Comparison of ENCODE assay signal across 8 cellular contexts in genomic region chr12:106954462-106955376, GRCh38. TPM values are rescaled to one million over a fixed set of nuclear protein-coding genes. Genes with fewer than 3 reads are reported as not detected.
DNase-seq lines count a peak whose midpoint lies in the region; ATAC-seq, FAIRE-seq and TF ChIP-seq lines count a peak whose summit lies in the region.

No MANE protein-coding gene starts in this region.

- H3K79me2 ChIP-seq in PC-9 (ENCODE audit: low read depth), result peaks cover 26% of the 10 kb centered on the region

- H3K27me3 ChIP-seq in PC-9 (ENCODE audit: insufficient read depth, low read depth), result peaks cover 13% of the 10 kb centered on the region; the same call in 1 of the 2 replicates

- H2AFZ ChIP-seq in PC-9, result peak overlapping the region; percentile 85

- CTCF ChIA-PET in PC-9 (lab: Charles Lee), result no interaction called here

- POLR2A ChIA-PET in PC-9 (lab: Charles Lee; ENCODE audit: unreplicated experiment), result interaction anchor here (0.6 to 0.7 kb wide), 2 partner anchors 76 to 703 kb away, joined by 3 to 7 read pairs; no protein-coding TSS in a partner anchor

- peak overlapping the region; percentile 76 for H3K4me2 ChIP-seq in PC-9

- H3K27ac Mint-ChIP-seq in central memory CD8-positive, alpha-beta T cell (ENCODE audit: low read depth), result peak overlapping the region; percentile 91
- peak overlapping the region; percentile 93 for H3K27ac Mint-ChIP-seq in stimulated activated memory B cell treated with anti-CD40 and anti-IgM and Interleukin-4, amounts not matched to agents 10 μg/mL and 1 μg/mL and 100 μg/mL, for 72 hours

- peaks cover 17% of the 10 kb centered on the region; the same call in 1 of the 2 replicates for H3K4me1 ChIP-seq in PC-9 (replicated peaks; ENCODE audit: insufficient read depth)

- FAIRE-seq in GM19239 (lab: Jason Lieb, UNC), result no peak

- ATAC-seq in central memory CD8-positive, alpha-beta T cell (replicated peaks; ENCODE audit: extremely low read depth, poor library complexity, severe bottlenecking), result peak; percentile 27
- ATAC-seq in left colon (no peak), HG02678 (IDR thresholded peaks at IDR 0.05; ENCODE audit: unreplicated experiment) (no peak)
- ATAC-seq in stimulated activated memory B cell treated with anti-CD40 and anti-IgM and Interleukin-4, amounts not matched to agents 10 μg/mL and 1 μg/mL and 100 μg/mL, for 72 hours, result peak; percentile 36

- peak overlapping the region; percentile 97 for H3K4me3 Mint-ChIP-seq in central memory CD8-positive, alpha-beta T cell
- peak overlapping the region; percentile 97 for H3K4me3 Mint-ChIP-seq in stimulated activated memory B cell treated with anti-CD40 and anti-IgM and Interleukin-4, amounts not matched to agents 10 μg/mL and 1 μg/mL and 100 μg/mL, for 72 hours

- peaks cover 19% of the 10 kb centered on the region for H3K36me3 Mint-ChIP-seq in central memory CD8-positive, alpha-beta T cell (ENCODE audit: insufficient read depth)
- H3K36me3 Mint-ChIP-seq in stimulated activated memory B cell treated with anti-CD40 and anti-IgM and Interleukin-4, amounts not matched to agents 10 μg/mL and 1 μg/mL and 100 μg/mL, for 72 hours, result no peaks in the 10 kb centered on the region

- peak; percentile 12 for DNase-seq in AG08396 (ENCODE audit: low spot score)
- DNase-seq in GM19239 (ENCODE audit: insufficient read length, low spot score), result peak; percentile 24
- no peak for DNase-seq in PC-9
- DNase-seq in central memory CD8-positive, alpha-beta T cell (ENCODE audit: low spot score in 2 of 2), result peak; percentile 11 to 14
- peak; percentile 33 to 38 for DNase-seq in left colon
- no peak for DNase-seq in NCI-H446 treated with DMSO at 0.1 percent for 48 hours (lab: John Stamatoyannopoulos, UW)

- intact Hi-C loops in PC-9 (cut with micrococcal nuclease; ENCODE audit: unreplicated experiment), result loop anchor here (2.0 to 5.0 kb wide), 2 partner anchors 32 to 707 kb away; partner anchors contain the start of genes CKAP4 and MTERF2
- intact Hi-C loops in left colon (cut with DNase I, micrococcal nuclease), result loop anchor here in 1 of 2 donors (5.0 kb wide), 1 partner anchor 138 kb away; the partner anchor contains the start of gene CRY1

- peak overlapping the region; percentile 83 for H3K4me3 ChIP-seq in PC-9

- no peaks in the 10 kb centered on the region for H3K9me3 ChIP-seq in PC-9 (ENCODE audit: insufficient read depth, low read depth)

- H3K27ac ChIP-seq in PC-9, result no peak overlapping the region

- H3F3A ChIP-seq in PC-9 (ENCODE audit: insufficient read depth, low read depth), result peaks cover 20% of the 10 kb centered on the region; the same call in 1 of the 2 replicates

- H3K27me3 Mint-ChIP-seq in central memory CD8-positive, alpha-beta T cell, result no peaks in the 10 kb centered on the region
- no peaks in the 10 kb centered on the region for H3K27me3 Mint-ChIP-seq in stimulated activated memory B cell treated with anti-CD40 and anti-IgM and Interleukin-4, amounts not matched to agents 10 μg/mL and 1 μg/mL and 100 μg/mL, for 72 hours

- TSS peak; percentile 45 for BruUV-seq in PC-9 (replicated peaks; lab: Mats Ljungman, UMichigan)

- H3K9me3 Mint-ChIP-seq in central memory CD8-positive, alpha-beta T cell, result no peaks in the 10 kb centered on the region
- peaks cover 3% of the 10 kb centered on the region for H3K9me3 Mint-ChIP-seq in stimulated activated memory B cell treated with anti-CD40 and anti-IgM and Interleukin-4, amounts not matched to agents 10 μg/mL and 1 μg/mL and 100 μg/mL, for 72 hours

- H3K4me1 Mint-ChIP-seq in central memory CD8-positive, alpha-beta T cell, result peaks cover 24% of the 10 kb centered on the region
- H3K4me1 Mint-ChIP-seq in stimulated activated memory B cell treated with anti-CD40 and anti-IgM and Interleukin-4, amounts not matched to agents 10 μg/mL and 1 μg/mL and 100 μg/mL, for 72 hours, result peaks cover 25% of the 10 kb centered on the region

- no peaks in the 10 kb centered on the region for H3K36me3 ChIP-seq in PC-9 (ENCODE audit: low read depth)

- no peak for TF ChIP-seq CTCF in PC-9 (conservative IDR thresholded peaks at IDR 0.05)

- H3K9me2 ChIP-seq in PC-9 (ENCODE audit: insufficient read depth), result no peaks in the 10 kb centered on the region; the same call in 1 of the 2 replicates

- peaks cover 6% of the 10 kb centered on the region; the same call in 1 of the 2 replicates for H4K20me1 ChIP-seq in PC-9 (ENCODE audit: insufficient read depth)

RNA-seq across cellular contexts. Expression of gene TMEM263, which starts 1.0 kb away (rescaled TPM):
- total RNA-seq in PC-9 (2021) (32.9 and 33.2 TPM in 2 replicates), left colon (10 to 100 TPM; 24.6 to 26.3 TPM)

RNA-seq across cellular contexts. Expression of gene MTERF2, which starts 32.2 kb away (rescaled TPM):
- total RNA-seq in PC-9 (2021) (8.2 and 9.0 TPM in 2 replicates), left colon (10 to 100 TPM in 1 of 2 donors, 1 to 10 TPM in 1; 7.7 to 10.6 TPM)

Comparison
In these comparisons a context has a peak if more than half of its experiments do, and no peak if none do; other contexts are left out.
1. DNase-seq: peak in AG08396 (single experiment), GM19239 (single experiment), central memory CD8-positive, alpha-beta T cell (2 of 2) and left colon (2 of 2); none in PC-9 (0 of 2) and NCI-H446 treated with DMSO at 0.1 percent for 48 hours (single experiment).
2. ATAC-seq: peak in central memory CD8-positive, alpha-beta T cell (single experiment) and stimulated activated memory B cell treated with anti-CD40 and anti-IgM and Interleukin-4, amounts not matched to agents 10 μg/mL and 1 μg/mL and 100 μg/mL, for 72 hours (single experiment); none in left colon (single experiment) and HG02678 (single experiment).